14 cellular contexts compared by ENCODE assay signal in genomic region chr1:180098242-180098995, GRCh38. TPM values are rescaled to one million over a fixed set of nuclear protein-coding genes. Genes with fewer than 3 reads are reported as not detected.
DNase-seq lines count a peak whose midpoint lies in the region; ATAC-seq lines count a peak whose summit lies in the region.
"Had no signal": no experiment of that assay in that cellular context is flagged by ENCODE, and none has a peak within 500 bp of the region (broad histone marks: within the 10 kb centered on the region; RNA-seq: fewer than 3 reads in every experiment).

No MANE protein-coding gene starts in this region.

- H3K27me3 ChIP-seq in skeletal muscle satellite cell (ENCODE audit: control insufficient read depth, insufficient read depth, low read length): no peaks in the 10 kb centered on the region

- no peak overlapping the region for H3K4me3 ChIP-seq in skeletal muscle satellite cell (ENCODE audit: low read length)

- peaks cover 15% of the 10 kb centered on the region for H3K4me1 ChIP-seq in skeletal muscle satellite cell (ENCODE audit: control insufficient read depth, insufficient read depth, low read length)
- H3K4me1 ChIP-seq: parathyroid adenoma had no signal

- no peak overlapping the region for H3K9ac ChIP-seq in skeletal muscle satellite cell (ENCODE audit: low read depth, low read length)
- H3K9ac ChIP-seq: parathyroid adenoma had no signal

- DNase-seq in H4 (ENCODE audit: low spot score) (peak; percentile 91), T1000 (lab: John Stamatoyannopoulos, UW) (peak; percentile 12), fibroblast of the conjunctiva (ENCODE audit: low read depth) (peak; percentile 75), NCI-H2227 treated with DMSO at 0.1 percent for 48 hours (lab: John Stamatoyannopoulos, UW) (no peak), Kasumi-1 (lab: John Stamatoyannopoulos, UW) (no peak)
- no peak for DNase-seq in activated CD8-positive, alpha-beta memory T cell treated with anti-CD3 and anti-CD28 coated beads, Interleukin-2, amount 50 U/mL, for 4 hours
- DNase-seq: effector memory CD4-positive, alpha-beta T cell; GOT3; islet precursor cell; NCI-H1930 had no signal

- H3K9me3 ChIP-seq in skeletal muscle satellite cell (replicated peaks; ENCODE audit: low read length): no peaks in the 10 kb centered on the region

- no peak for ATAC-seq in HG03139 (IDR thresholded peaks at IDR 0.05; ENCODE audit: unreplicated experiment)
- ATAC-seq: activated CD4-positive, CD25-positive, alpha-beta regulatory T cell treated with anti-CD3 and anti-CD28 coated beads, Interleukin-2, amount 50 U/mL, for 24 hours had no signal

- H3K36me3 ChIP-seq in skeletal muscle satellite cell (ENCODE audit: insufficient read depth, low read length): peaks cover 52% of the 10 kb centered on the region

- H3K4me2 ChIP-seq in skeletal muscle satellite cell (ENCODE audit: low read length): peak overlapping the region; percentile 4

RNA-seq across cellular contexts. Expression of gene QSOX1, which starts 56.2 kb away (rescaled TPM):
- 83.8 and 92.7 TPM in 2 replicates for total RNA-seq in H4 (2014; rRNA removed; shearing (Covaris generic))
- total RNA-seq in skeletal muscle satellite cell (2012; rRNA removed): 156 and 172 TPM in 2 replicates

Comparison
In these comparisons a context has a peak if more than half of its experiments do, and no peak if none do; other contexts are left out.
1. DNase-seq: peak in H4 (single experiment), T1000 (single experiment) and fibroblast of the conjunctiva (single experiment); none in NCI-H2227 treated with DMSO at 0.1 percent for 48 hours (single experiment), activated CD8-positive, alpha-beta memory T cell treated with anti-CD3 and anti-CD28 coated beads, Interleukin-2, amount 50 U/mL, for 4 hours (single experiment) and Kasumi-1 (0 of 2).